ENCODE assay signal across 8 cellular contexts in the genomic region with DNA sequence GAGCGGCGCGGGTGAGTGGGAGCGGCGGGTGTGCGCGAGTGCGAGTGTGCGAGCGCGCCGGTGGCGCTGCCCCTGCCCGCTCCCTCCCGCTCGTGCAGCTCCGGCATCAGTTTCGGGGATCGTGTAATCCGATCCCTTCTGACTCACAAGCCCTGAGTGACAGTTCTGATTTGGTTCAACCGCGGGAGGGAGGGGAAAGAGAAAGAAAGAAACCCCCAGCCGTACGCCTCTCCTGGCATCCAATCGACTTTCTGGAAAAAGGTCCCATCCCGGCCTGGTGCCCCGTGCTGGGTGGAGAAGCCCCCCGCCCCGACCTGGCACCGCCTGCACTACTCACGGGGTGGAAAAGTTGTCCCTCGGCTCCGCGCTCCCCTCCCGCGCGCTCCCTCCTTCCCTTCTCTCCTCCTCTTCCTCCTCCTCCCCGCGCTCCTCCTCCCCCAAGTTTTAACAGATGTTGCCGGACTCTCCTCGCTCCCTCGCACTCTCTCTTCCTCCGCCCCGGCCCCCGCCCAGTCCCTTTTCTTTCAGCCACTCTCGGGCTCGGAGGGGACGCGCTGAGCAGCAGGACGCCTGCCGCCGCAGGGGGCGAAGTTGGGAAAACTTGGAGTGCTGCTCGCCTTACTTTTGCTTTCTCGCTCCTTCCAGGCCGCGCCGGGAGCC. TPM values are rescaled to one million over a fixed set of nuclear protein-coding genes. Genes with fewer than 3 reads are reported as not detected.
A peak's percentile ranks its signal among the peaks of the same experiment; 100 is the strongest.
DNase-seq lines count a peak whose midpoint lies in the region; ATAC-seq and TF ChIP-seq lines count a peak whose summit lies in the region.

A gene (minus strand): TSS at position 48 of the 660 bp plus-strand sequence. CDS start 13,956 bp downstream, outside the sequence.

- peak; percentile 27; the same call in 1 of the 2 replicates for TF ChIP-seq CTCF in LNCaP clone FGC (IDR thresholded peaks at IDR 0.05; ENCODE audit: control insufficient read depth, extremely low read depth, insufficient read depth)

- no peaks in the 10 kb centered on the region for H3K36me3 Mint-ChIP-seq in activated naive CD8-positive, alpha-beta T cell treated with anti-CD3 and anti-CD28 coated beads for 36 hours

- peak; percentile 90 for ATAC-seq in GM21717 (IDR thresholded peaks at IDR 0.05; ENCODE audit: unreplicated experiment)

- no peaks in the 10 kb centered on the region for H3K9me3 Mint-ChIP-seq in activated naive CD8-positive, alpha-beta T cell treated with anti-CD3 and anti-CD28 coated beads for 36 hours

- peak; percentile 37 for DNase-seq in NCI-H1105 treated with DMSO at 0.1 percent for 48 hours (lab: John Stamatoyannopoulos, UW)
- no peak for DNase-seq in NCI-H1105 (lab: John Stamatoyannopoulos, UW)
- DNase-seq in LNCaP clone FGC (ENCODE audit: low read depth) = no peak
- DNase-seq in activated naive CD8-positive, alpha-beta T cell treated with anti-CD3 and anti-CD28 coated beads for 36 hours = peak; percentile 51
- peak in 38 of 42 donors; percentile 18 to 83 (median 58) for DNase-seq in head of caudate nucleus
- peak in 42 of 56 donors; percentile 20 to 74 (median 50) for DNase-seq in nucleus accumbens (lab: John Stamatoyannopoulos, UW)
- DNase-seq in T-helper 9 cell = no peak

- no peak within 1 kb of the TSS for H3K27ac Mint-ChIP-seq in activated naive CD8-positive, alpha-beta T cell treated with anti-CD3 and anti-CD28 coated beads for 36 hours

- peak within 1 kb of the TSS; percentile 79 for H3K4me3 Mint-ChIP-seq in activated naive CD8-positive, alpha-beta T cell treated with anti-CD3 and anti-CD28 coated beads for 36 hours

- H3K27me3 Mint-ChIP-seq in activated naive CD8-positive, alpha-beta T cell treated with anti-CD3 and anti-CD28 coated beads for 36 hours = peaks cover 77% of the 10 kb centered on the region

- intact Hi-C loops in head of caudate nucleus (cut with DNase I) = loop anchor here (10.0 kb wide), 1 partner anchor 262 kb away; no protein-coding TSS in a partner anchor

- peak within 1 kb of the TSS; percentile 71 for H3K4me3 ChIP-seq in LNCaP clone FGC (ENCODE audit: low read depth, low read length)

- H3K4me1 Mint-ChIP-seq in activated naive CD8-positive, alpha-beta T cell treated with anti-CD3 and anti-CD28 coated beads for 36 hours = peaks cover 7% of the 10 kb centered on the region

RNA-seq across cellular contexts. Expression of the gene that starts here (rescaled TPM):
- total RNA-seq in activated naive CD8-positive, alpha-beta T cell treated with anti-CD3 and anti-CD28 coated beads for 36 hours = not detected

Comparison
In these comparisons a context has a peak if more than half of its experiments do, and no peak if none do; other contexts are left out.
1. DNase-seq: peak in NCI-H1105 treated with DMSO at 0.1 percent for 48 hours (single experiment), head of caudate nucleus (38 of 42) and nucleus accumbens (42 of 56); none in NCI-H1105 (single experiment), LNCaP clone FGC (single experiment) and T-helper 9 cell (single experiment).
2. Peak in DNase-seq in activated naive CD8-positive, alpha-beta T cell treated with anti-CD3 and anti-CD28 coated beads for 36 hours; RNA of the gene not detected or under 1 TPM.